Comparison of ENCODE assay signal across 1 cellular context in the genomic region with DNA sequence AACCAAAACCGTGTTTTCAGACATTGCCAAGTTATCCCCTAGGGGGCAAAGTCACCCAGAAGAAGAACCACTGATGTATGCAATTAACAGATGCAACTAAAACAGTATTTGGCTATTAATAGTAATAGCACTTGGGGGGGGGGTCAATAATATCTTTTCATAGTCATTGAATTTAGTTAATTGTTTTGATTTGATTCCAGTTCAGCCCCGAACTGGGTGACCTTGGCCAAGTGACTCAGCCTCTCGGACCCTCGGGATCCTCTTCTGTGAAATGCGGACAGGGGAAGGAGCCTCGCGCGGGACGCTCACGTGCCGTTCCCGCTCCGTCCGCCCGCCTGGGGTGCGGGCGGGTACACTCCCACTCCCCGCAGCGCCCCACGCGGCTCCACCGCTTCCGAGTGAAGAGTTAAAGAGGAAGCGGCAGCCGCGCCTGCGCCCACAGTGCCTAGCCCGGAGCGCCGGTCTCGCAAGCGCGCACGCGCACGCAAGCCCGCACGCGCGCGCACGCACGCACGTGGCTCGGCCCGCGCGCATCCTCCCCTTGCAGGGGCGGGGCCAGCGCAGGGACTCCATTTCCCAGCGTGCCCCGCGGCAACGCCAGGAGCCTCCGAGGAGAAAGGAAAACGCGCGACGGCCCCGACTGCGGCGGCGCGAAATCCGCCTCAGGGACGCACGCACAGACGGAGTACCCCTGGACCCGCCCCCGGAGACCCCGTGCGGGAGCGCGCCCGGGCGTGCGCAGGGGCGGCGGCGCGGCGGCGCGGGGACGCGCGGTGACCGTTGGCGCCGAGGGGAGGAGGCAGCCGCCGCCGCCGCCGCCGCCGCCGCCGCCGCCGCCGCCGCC.
A peak's percentile ranks its signal among the peaks of the same experiment; 100 is the strongest.
TF ChIP-seq lines count a peak whose summit lies in the region.

DAZAP1 (plus strand) TSS at position 769 of the 844 bp plus-strand sequence. CDS start 188 bp downstream, outside the sequence.

TF ChIP-seq in K562, 482 proteins besides CTCF, POLR2A, EP300 and RAD21 (continued from another document and continues in another):
- TF ChIP-seq, protein P1, sequence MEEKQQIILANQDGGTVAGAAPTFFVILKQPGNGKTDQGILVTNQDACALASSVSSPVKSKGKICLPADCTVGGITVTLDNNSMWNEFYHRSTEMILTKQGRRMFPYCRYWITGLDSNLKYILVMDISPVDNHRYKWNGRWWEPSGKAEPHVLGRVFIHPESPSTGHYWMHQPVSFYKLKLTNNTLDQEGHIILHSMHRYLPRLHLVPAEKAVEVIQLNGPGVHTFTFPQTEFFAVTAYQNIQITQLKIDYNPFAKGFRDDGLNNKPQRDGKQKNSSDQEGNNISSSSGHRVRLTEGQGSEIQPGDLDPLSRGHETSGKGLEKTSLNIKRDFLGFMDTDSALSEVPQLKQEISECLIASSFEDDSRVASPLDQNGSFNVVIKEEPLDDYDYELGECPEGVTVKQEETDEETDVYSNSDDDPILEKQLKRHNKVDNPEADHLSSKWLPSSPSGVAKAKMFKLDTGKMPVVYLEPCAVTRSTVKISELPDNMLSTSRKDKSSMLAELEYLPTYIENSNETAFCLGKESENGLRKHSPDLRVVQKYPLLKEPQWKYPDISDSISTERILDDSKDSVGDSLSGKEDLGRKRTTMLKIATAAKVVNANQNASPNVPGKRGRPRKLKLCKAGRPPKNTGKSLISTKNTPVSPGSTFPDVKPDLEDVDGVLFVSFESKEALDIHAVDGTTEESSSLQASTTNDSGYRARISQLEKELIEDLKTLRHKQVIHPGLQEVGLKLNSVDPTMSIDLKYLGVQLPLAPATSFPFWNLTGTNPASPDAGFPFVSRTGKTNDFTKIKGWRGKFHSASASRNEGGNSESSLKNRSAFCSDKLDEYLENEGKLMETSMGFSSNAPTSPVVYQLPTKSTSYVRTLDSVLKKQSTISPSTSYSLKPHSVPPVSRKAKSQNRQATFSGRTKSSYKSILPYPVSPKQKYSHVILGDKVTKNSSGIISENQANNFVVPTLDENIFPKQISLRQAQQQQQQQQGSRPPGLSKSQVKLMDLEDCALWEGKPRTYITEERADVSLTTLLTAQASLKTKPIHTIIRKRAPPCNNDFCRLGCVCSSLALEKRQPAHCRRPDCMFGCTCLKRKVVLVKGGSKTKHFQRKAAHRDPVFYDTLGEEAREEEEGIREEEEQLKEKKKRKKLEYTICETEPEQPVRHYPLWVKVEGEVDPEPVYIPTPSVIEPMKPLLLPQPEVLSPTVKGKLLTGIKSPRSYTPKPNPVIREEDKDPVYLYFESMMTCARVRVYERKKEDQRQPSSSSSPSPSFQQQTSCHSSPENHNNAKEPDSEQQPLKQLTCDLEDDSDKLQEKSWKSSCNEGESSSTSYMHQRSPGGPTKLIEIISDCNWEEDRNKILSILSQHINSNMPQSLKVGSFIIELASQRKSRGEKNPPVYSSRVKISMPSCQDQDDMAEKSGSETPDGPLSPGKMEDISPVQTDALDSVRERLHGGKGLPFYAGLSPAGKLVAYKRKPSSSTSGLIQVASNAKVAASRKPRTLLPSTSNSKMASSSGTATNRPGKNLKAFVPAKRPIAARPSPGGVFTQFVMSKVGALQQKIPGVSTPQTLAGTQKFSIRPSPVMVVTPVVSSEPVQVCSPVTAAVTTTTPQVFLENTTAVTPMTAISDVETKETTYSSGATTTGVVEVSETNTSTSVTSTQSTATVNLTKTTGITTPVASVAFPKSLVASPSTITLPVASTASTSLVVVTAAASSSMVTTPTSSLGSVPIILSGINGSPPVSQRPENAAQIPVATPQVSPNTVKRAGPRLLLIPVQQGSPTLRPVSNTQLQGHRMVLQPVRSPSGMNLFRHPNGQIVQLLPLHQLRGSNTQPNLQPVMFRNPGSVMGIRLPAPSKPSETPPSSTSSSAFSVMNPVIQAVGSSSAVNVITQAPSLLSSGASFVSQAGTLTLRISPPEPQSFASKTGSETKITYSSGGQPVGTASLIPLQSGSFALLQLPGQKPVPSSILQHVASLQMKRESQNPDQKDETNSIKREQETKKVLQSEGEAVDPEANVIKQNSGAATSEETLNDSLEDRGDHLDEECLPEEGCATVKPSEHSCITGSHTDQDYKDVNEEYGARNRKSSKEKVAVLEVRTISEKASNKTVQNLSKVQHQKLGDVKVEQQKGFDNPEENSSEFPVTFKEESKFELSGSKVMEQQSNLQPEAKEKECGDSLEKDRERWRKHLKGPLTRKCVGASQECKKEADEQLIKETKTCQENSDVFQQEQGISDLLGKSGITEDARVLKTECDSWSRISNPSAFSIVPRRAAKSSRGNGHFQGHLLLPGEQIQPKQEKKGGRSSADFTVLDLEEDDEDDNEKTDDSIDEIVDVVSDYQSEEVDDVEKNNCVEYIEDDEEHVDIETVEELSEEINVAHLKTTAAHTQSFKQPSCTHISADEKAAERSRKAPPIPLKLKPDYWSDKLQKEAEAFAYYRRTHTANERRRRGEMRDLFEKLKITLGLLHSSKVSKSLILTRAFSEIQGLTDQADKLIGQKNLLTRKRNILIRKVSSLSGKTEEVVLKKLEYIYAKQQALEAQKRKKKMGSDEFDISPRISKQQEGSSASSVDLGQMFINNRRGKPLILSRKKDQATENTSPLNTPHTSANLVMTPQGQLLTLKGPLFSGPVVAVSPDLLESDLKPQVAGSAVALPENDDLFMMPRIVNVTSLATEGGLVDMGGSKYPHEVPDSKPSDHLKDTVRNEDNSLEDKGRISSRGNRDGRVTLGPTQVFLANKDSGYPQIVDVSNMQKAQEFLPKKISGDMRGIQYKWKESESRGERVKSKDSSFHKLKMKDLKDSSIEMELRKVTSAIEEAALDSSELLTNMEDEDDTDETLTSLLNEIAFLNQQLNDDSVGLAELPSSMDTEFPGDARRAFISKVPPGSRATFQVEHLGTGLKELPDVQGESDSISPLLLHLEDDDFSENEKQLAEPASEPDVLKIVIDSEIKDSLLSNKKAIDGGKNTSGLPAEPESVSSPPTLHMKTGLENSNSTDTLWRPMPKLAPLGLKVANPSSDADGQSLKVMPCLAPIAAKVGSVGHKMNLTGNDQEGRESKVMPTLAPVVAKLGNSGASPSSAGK (IDR thresholded peaks at IDR 0.05), result peak; percentile 96
- TF ChIP-seq DEAF1 (CRISPR knock-in tag; IDR thresholded peaks at IDR 0.05) (no peak), RFX1 (IDR thresholded peaks at IDR 0.05) (no peak), TAF15 (IDR thresholded peaks at IDR 0.05; ENCODE audit: low read depth, low read length) (no peak), PRPF4 (IDR thresholded peaks at IDR 0.05; ENCODE audit: insufficient read depth, low read depth, low read length, poor library complexity, severe bottlenecking) (no peak), AFF4 (CRISPR knock-in tag; IDR thresholded peaks at IDR 0.05) (no peak; the same call in 1 of the 2 replicates), ZNF696 (CRISPR knock-in tag; conservative IDR thresholded peaks at IDR 0.05) (no peak), SNAPC5 (CRISPR knock-in tag; IDR thresholded peaks at IDR 0.05) (no peak), ZNF212 (CRISPR knock-in tag; IDR thresholded peaks at IDR 0.05) (no peak), ZZZ3 (IDR thresholded peaks at IDR 0.05) (no peak), HMGN3 (IDR thresholded peaks at IDR 0.05; ENCODE audit: borderline replicate concordance, extremely low read depth, insufficient read length, low read depth, low read length) (peak; percentile 83), TRIM28 (IDR thresholded peaks at IDR 0.05) (no peak)
- TF ChIP-seq, protein P2, sequence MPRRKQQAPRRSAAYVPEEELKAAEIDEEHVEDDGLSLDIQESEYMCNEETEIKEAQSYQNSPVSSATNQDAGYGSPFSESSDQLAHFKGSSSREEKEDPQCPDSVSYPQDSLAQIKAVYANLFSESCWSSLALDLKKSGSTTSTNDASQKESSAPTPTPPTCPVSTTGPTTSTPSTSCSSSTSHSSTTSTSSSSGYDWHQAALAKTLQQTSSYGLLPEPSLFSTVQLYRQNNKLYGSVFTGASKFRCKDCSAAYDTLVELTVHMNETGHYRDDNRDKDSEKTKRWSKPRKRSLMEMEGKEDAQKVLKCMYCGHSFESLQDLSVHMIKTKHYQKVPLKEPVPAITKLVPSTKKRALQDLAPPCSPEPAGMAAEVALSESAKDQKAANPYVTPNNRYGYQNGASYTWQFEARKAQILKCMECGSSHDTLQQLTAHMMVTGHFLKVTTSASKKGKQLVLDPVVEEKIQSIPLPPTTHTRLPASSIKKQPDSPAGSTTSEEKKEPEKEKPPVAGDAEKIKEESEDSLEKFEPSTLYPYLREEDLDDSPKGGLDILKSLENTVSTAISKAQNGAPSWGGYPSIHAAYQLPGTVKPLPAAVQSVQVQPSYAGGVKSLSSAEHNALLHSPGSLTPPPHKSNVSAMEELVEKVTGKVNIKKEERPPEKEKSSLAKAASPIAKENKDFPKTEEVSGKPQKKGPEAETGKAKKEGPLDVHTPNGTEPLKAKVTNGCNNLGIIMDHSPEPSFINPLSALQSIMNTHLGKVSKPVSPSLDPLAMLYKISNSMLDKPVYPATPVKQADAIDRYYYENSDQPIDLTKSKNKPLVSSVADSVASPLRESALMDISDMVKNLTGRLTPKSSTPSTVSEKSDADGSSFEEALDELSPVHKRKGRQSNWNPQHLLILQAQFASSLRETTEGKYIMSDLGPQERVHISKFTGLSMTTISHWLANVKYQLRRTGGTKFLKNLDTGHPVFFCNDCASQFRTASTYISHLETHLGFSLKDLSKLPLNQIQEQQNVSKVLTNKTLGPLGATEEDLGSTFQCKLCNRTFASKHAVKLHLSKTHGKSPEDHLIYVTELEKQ (CRISPR knock-in tag; IDR thresholded peaks at IDR 0.05), result no peak
- TF ChIP-seq, protein P3, sequence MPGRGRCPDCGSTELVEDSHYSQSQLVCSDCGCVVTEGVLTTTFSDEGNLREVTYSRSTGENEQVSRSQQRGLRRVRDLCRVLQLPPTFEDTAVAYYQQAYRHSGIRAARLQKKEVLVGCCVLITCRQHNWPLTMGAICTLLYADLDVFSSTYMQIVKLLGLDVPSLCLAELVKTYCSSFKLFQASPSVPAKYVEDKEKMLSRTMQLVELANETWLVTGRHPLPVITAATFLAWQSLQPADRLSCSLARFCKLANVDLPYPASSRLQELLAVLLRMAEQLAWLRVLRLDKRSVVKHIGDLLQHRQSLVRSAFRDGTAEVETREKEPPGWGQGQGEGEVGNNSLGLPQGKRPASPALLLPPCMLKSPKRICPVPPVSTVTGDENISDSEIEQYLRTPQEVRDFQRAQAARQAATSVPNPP (IDR thresholded peaks at IDR 0.05; ENCODE audit: borderline replicate concordance, insufficient read depth, insufficient read length), result no peak
- TF ChIP-seq, protein P4, sequence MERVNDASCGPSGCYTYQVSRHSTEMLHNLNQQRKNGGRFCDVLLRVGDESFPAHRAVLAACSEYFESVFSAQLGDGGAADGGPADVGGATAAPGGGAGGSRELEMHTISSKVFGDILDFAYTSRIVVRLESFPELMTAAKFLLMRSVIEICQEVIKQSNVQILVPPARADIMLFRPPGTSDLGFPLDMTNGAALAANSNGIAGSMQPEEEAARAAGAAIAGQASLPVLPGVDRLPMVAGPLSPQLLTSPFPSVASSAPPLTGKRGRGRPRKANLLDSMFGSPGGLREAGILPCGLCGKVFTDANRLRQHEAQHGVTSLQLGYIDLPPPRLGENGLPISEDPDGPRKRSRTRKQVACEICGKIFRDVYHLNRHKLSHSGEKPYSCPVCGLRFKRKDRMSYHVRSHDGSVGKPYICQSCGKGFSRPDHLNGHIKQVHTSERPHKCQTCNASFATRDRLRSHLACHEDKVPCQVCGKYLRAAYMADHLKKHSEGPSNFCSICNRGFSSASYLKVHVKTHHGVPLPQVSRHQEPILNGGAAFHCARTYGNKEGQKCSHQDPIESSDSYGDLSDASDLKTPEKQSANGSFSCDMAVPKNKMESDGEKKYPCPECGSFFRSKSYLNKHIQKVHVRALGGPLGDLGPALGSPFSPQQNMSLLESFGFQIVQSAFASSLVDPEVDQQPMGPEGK (CRISPR knock-in tag; IDR thresholded peaks at IDR 0.05; ENCODE audit: borderline replicate concordance), result no peak
- TF ChIP-seq, protein P5, sequence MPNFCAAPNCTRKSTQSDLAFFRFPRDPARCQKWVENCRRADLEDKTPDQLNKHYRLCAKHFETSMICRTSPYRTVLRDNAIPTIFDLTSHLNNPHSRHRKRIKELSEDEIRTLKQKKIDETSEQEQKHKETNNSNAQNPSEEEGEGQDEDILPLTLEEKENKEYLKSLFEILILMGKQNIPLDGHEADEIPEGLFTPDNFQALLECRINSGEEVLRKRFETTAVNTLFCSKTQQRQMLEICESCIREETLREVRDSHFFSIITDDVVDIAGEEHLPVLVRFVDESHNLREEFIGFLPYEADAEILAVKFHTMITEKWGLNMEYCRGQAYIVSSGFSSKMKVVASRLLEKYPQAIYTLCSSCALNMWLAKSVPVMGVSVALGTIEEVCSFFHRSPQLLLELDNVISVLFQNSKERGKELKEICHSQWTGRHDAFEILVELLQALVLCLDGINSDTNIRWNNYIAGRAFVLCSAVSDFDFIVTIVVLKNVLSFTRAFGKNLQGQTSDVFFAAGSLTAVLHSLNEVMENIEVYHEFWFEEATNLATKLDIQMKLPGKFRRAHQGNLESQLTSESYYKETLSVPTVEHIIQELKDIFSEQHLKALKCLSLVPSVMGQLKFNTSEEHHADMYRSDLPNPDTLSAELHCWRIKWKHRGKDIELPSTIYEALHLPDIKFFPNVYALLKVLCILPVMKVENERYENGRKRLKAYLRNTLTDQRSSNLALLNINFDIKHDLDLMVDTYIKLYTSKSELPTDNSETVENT (CRISPR knock-in tag; IDR thresholded peaks at IDR 0.05), result peak; percentile 63
